In the genomic region with DNA sequence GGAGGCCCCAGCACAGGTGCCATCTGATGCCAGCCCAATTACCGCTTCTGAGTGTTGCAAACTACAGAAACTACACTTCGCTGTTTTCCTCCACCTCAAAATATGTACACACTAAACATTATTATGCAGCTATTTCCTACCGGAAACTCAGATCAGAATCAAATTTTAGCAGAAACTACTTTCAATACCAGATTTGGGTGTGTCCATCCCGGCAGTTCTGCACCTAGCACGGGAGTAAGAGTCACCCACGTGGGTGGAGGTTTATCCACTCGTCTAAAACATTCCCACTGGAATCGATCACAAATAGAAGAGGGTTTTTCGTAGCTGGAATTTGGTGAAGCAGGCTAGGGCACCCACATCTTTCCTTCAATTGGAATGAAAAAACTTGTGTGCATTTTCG, we compare ENCODE assay signal across 20 cellular contexts.
DNase-seq lines count a peak whose midpoint lies in the region; ATAC-seq, FAIRE-seq and TF ChIP-seq lines count a peak whose summit lies in the region.
"Had no signal": no experiment of that assay in that cellular context is flagged by ENCODE, and none has a peak within 500 bp of the region (broad histone marks: within the 10 kb centered on the region; RNA-seq: fewer than 3 reads in every experiment).

No MANE protein-coding gene starts in this region.

- no peak for FAIRE-seq in GM12892 (lab: Jason Lieb, UNC)
- FAIRE-seq: G401.6 had no signal

- CTCF ChIA-PET in mammary epithelial cell (lab: Charles Lee; ENCODE audit: low non-redundant PET): no interaction called here

- H3K4me1 Mint-ChIP-seq in type B pancreatic cell (ENCODE audit: unreplicated experiment): no peaks in the 10 kb centered on the region
- H3K4me1 Mint-ChIP-seq: IgD-negative memory B cell had no signal

- intact Hi-C loops in mammary epithelial cell (cut with micrococcal nuclease): no loop called here

- H3K4me3 ChIP-seq in HUES6 (ENCODE audit: low read depth, low read length) (peak overlapping the region; percentile 58), mammary epithelial cell (replicated peaks in 1 of 3; ENCODE audit: insufficient read depth in 1 of 3, low read depth in 2 of 3, low read length in 3 of 3) (peak overlapping the region; percentile 7 to 32 (median 18)), iPS-18a (ENCODE audit: low read length) (peak overlapping the region; percentile 49)

- TF ChIP-seq CTCF in mammary epithelial cell (conservative IDR thresholded peaks at IDR 0.05 in 1 of 2, IDR thresholded peaks at IDR 0.05 in 1 of 2; ENCODE audit: extremely low read depth in 1 of 2, insufficient read depth in 1 of 2, low read depth in 1 of 2, low read length in 2 of 2) (no peak), type B pancreatic cell (conservative IDR thresholded peaks at IDR 0.05) (no peak)

- peak overlapping the region; percentile 84 for H2AFZ ChIP-seq in mammary epithelial cell (ENCODE audit: low read depth, low read length)

- no peaks in the 10 kb centered on the region for H3K9me3 Mint-ChIP-seq in type B pancreatic cell
- H3K9me3 Mint-ChIP-seq: IgD-negative memory B cell had no signal

- H3K27ac ChIP-seq in HUES6 (ENCODE audit: low read depth, low read length): peak overlapping the region; percentile 94
- peak overlapping the region; percentile 62 for H3K27ac ChIP-seq in mammary epithelial cell (ENCODE audit: insufficient read depth, low read depth, low read length)
- peak overlapping the region; percentile 96 for H3K27ac ChIP-seq in iPS-18a (ENCODE audit: low read length)

- 29% methylated on average over 10 of the region's 10 CpGs for WGBS in mammary epithelial cell (ENCODE audit: low coverage, missing lambda C conversion rate)

- H3K79me2 ChIP-seq in mammary epithelial cell (ENCODE audit: insufficient read depth, low read length): no peaks in the 10 kb centered on the region

- H4K20me1 ChIP-seq in mammary epithelial cell (ENCODE audit: insufficient read depth, low read length): no peaks in the 10 kb centered on the region

- in situ Hi-C loops in mammary epithelial cell (cut with MboI; ENCODE audit: low sequenced_read_pairs in 2 of 2): no loop called here

- BruUV-seq in mammary epithelial cell (replicated peaks; lab: Mats Ljungman, UMichigan): no TSS peak

- H3K9ac ChIP-seq in HUES6 (ENCODE audit: low read length) (peak overlapping the region; percentile 86), mammary epithelial cell (ENCODE audit: insufficient read depth, low read length) (peak overlapping the region; percentile 12), iPS-18a (ENCODE audit: low read length) (peak overlapping the region; percentile 78)

- peaks cover 20% of the 10 kb centered on the region for H3K27me3 Mint-ChIP-seq in type B pancreatic cell

- H3K9me3 ChIP-seq in HUES6 (ENCODE audit: control insufficient read depth, insufficient read depth, low read depth, low read length) (no peaks in the 10 kb centered on the region), mammary epithelial cell (replicated peaks; ENCODE audit: insufficient read depth, low read length) (no peaks in the 10 kb centered on the region), iPS-18a (ENCODE audit: control insufficient read depth, low read depth, low read length) (no peaks in the 10 kb centered on the region)

- H3K27me3 ChIP-seq in HUES6 (ENCODE audit: control insufficient read depth, insufficient read depth, low read length): no peaks in the 10 kb centered on the region
- no peaks in the 10 kb centered on the region for H3K27me3 ChIP-seq in mammary epithelial cell (ENCODE audit: insufficient read depth, low read length)
- no peaks in the 10 kb centered on the region for H3K27me3 ChIP-seq in iPS-18a (ENCODE audit: control insufficient read depth, insufficient read depth, low read length)

- no peak overlapping the region for H3K4me3 Mint-ChIP-seq in type B pancreatic cell
- H3K4me3 Mint-ChIP-seq: IgD-negative memory B cell had no signal

- H3K27ac Mint-ChIP-seq in type B pancreatic cell: peak overlapping the region; percentile 64

- peaks cover 36% of the 10 kb centered on the region for H3K36me3 ChIP-seq in HUES6 (ENCODE audit: control insufficient read depth, insufficient read depth, low read length)
- no peaks in the 10 kb centered on the region for H3K36me3 ChIP-seq in mammary epithelial cell (ENCODE audit: insufficient read depth, low read length)
- H3K36me3 ChIP-seq in iPS-18a (ENCODE audit: control insufficient read depth, low read depth, low read length): peaks cover 36% of the 10 kb centered on the region

- DNase-seq in mammary epithelial cell (peak; percentile 51), type B pancreatic cell (ENCODE audit: extremely low spot score, unreplicated experiment) (no peak), medulla oblongata (ENCODE audit: extremely low spot score) (no peak), GM12892 (ENCODE audit: insufficient read length) (no peak)
- DNase-seq: Calu3; DMS79; Kasumi-1; NCI-H1105; NCI-H1694; NCI-H2107; NCI-H446; NCI-H69; NK-92 treated with Interleukin-12 subunit alpha and Interleukin-12 subunit beta, amount 100 ng/mL, for 24 hours; OCI-M1; SHP77 treated with DMSO at 0.1 percent for 48 hours had no signal

- H3K36me3 Mint-ChIP-seq in type B pancreatic cell: no peaks in the 10 kb centered on the region

- dilution Hi-C loops in mammary epithelial cell (cut with HindIII; ENCODE audit: low sequenced_read_pairs): no loop called here

- peak overlapping the region; percentile 77 for H3K4me2 ChIP-seq in mammary epithelial cell (ENCODE audit: insufficient read depth, low read depth, low read length)

- ATAC-seq in GM19467 (IDR thresholded peaks at IDR 0.05; ENCODE audit: unreplicated experiment): no peak

- peaks cover 37% of the 10 kb centered on the region for H3K4me1 ChIP-seq in HUES6 (ENCODE audit: control insufficient read depth, insufficient read depth, low read length)
- peaks cover 8% of the 10 kb centered on the region for H3K4me1 ChIP-seq in mammary epithelial cell (ENCODE audit: insufficient read depth, low read length)
- peaks cover 36% of the 10 kb centered on the region for H3K4me1 ChIP-seq in iPS-18a (ENCODE audit: control insufficient read depth, low read depth, low read length)

- TF ChIP-seq POLR2A in GM12892 (IDR thresholded peaks at IDR 0.05; ENCODE audit: low read depth, low read length): no peak

Comparison
In these comparisons a context has a peak if more than half of its experiments do, and no peak if none do; other contexts are left out.
1. H3K9ac ChIP-seq: peak in every context shown above with its lines; median percentile 86 in HUES6; 78 in iPS-18a; 12 in mammary epithelial cell.